ENCODE assay signal across 1 cellular context in genomic region chr10:21969326-21970287, GRCh38.
TF ChIP-seq lines count a peak whose summit lies in the region.

No MANE protein-coding gene starts in this region.

TF ChIP-seq in K562, 482 proteins besides CTCF, POLR2A, EP300 and RAD21 (continued from another document):
- no peak for TF ChIP-seq MGA (IDR thresholded peaks at IDR 0.05)
- TF ChIP-seq MAFG (tag; conservative IDR thresholded peaks at IDR 0.05), result peak; percentile 33; the same call in 1 of the 2 replicates
- no peak for TF ChIP-seq SAFB (IDR thresholded peaks at IDR 0.05; ENCODE audit: borderline replicate concordance, low read depth, low read length)
- TF ChIP-seq GABPB1 (CRISPR knock-in tag; IDR thresholded peaks at IDR 0.05), result no peak
- peak; percentile 87 for TF ChIP-seq ZNF316 (IDR thresholded peaks at IDR 0.05)
- TF ChIP-seq CCNT2 (IDR thresholded peaks at IDR 0.05; ENCODE audit: borderline replicate concordance, extremely low read depth, insufficient read length, low read depth, low read length), result no peak
- TF ChIP-seq ZFPM2 (CRISPR knock-in tag; IDR thresholded peaks at IDR 0.05), result no peak
- TF ChIP-seq MAFF (IDR thresholded peaks at IDR 0.05; ENCODE audit: low read length), result peak; percentile 21; the same call in 1 of the 2 replicates
TF ChIP-seq in K562: peak in this region for 4.
